Comparison of ENCODE assay signal across 1 cellular context in genomic region chr6:52497652-52498408, GRCh38.
TF ChIP-seq lines count a peak whose summit lies in the region.

No MANE protein-coding gene starts in this region.

TF ChIP-seq in SK-N-SH, 30 proteins besides CTCF, POLR2A, EP300 and RAD21 (continued from another document):
- no peak for TF ChIP-seq SIN3A (IDR thresholded peaks at IDR 0.05; ENCODE audit: borderline replicate concordance, low read depth, low read length)
- no peak for TF ChIP-seq GABPA (IDR thresholded peaks at IDR 0.05; ENCODE audit: low read depth)
- no peak for TF ChIP-seq ELF1 (IDR thresholded peaks at IDR 0.05)
- TF ChIP-seq NFIC (IDR thresholded peaks at IDR 0.05; ENCODE audit: borderline replicate concordance), result no peak
- TF ChIP-seq ZBTB33 (IDR thresholded peaks at IDR 0.05; ENCODE audit: borderline replicate concordance, low read depth), result no peak
